ENCODE assay signal across 8 cellular contexts in the genomic region with DNA sequence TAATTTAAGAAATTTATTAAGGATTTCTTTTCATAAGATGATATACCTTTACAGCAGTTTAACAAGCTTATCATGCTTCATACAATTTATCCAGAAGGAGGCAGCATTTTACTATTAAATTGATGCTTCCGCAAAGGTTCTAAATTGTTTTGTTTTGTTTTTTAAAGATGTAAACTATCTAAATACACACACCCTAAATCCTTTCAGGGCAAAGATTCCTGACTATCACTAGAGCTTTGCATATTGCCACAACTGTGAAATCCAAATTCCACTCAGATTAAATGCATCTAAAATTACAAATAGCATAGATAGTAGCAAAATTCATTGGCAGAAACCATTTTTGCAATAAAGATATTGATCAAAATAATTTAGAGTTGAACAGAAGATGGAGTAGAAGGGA. TPM values are rescaled to one million over a fixed set of nuclear protein-coding genes. Genes with fewer than 3 reads are reported as not detected.
DNase-seq lines count a peak whose midpoint lies in the region; ATAC-seq and TF ChIP-seq lines count a peak whose summit lies in the region.

No MANE protein-coding gene starts in this region.

- in situ Hi-C loops in SK-MEL-5 (cut with HindIII; ENCODE audit: low pct_unique_long_range_greater_than_20kb, low sequenced_read_pairs) = no loop called here

- TF ChIP-seq EP300 in gastroesophageal sphincter (IDR thresholded peaks at IDR 0.05) = no peak

- TF ChIP-seq CTCF in left ventricle myocardium inferior (IDR thresholded peaks at IDR 0.05; ENCODE audit: borderline replicate concordance) (peak; percentile 72), gastroesophageal sphincter (IDR thresholded peaks at IDR 0.05) (peak in 3 of 4 experiments; percentile 49 to 52 (median 50)), upper lobe of right lung (IDR thresholded peaks at IDR 0.05) (peak; percentile 57)

- no peak for DNase-seq in left ventricle myocardium inferior
- no peak for DNase-seq in cardiac septum (ENCODE audit: low spot score)
- peak; percentile 61 for DNase-seq in SK-MEL-5 (ENCODE audit: low read depth, low spot score)
- no peak for DNase-seq in upper lobe of right lung
- DNase-seq in GM19238 (ENCODE audit: insufficient read length, low spot score) = no peak
- DNase-seq in HuH-7 (ENCODE audit: low spot score) = no peak

- ATAC-seq in gastroesophageal sphincter (no peak), upper lobe of right lung (no peak), HG02840 (IDR thresholded peaks at IDR 0.05; ENCODE audit: low FRiP score, unreplicated experiment) (no peak)

- H3K27me3 ChIP-seq in left ventricle myocardium inferior (ENCODE audit: low read depth) (no peaks in the 10 kb centered on the region), gastroesophageal sphincter (no peaks in the 10 kb centered on the region), upper lobe of right lung (no peaks in the 10 kb centered on the region)

- H3K27ac ChIP-seq in left ventricle myocardium inferior (replicated peaks) = no peak overlapping the region
- H3K27ac ChIP-seq in gastroesophageal sphincter = no peak overlapping the region
- H3K27ac ChIP-seq in upper lobe of right lung = no peak overlapping the region

- H3K36me3 ChIP-seq in left ventricle myocardium inferior (peaks cover 3% of the 10 kb centered on the region), gastroesophageal sphincter (peaks cover 0 to 3% of the 10 kb centered on the region in 2 donors), upper lobe of right lung (no peaks in the 10 kb centered on the region)

- intact Hi-C loops in left ventricle myocardium inferior (cut with micrococcal nuclease) = loop anchor here (5.0 kb wide), 1 partner anchor 288 kb away; no protein-coding TSS in a partner anchor
- intact Hi-C loops in cardiac septum (cut with DNase I) = loop anchor here (2.0 to 10.0 kb wide), 2 partner anchors 150 to 288 kb away; no protein-coding TSS in a partner anchor
- intact Hi-C loops in upper lobe of right lung (cut with DNase I) = no loop called here

- H3K4me1 ChIP-seq in left ventricle myocardium inferior = peaks cover 13% of the 10 kb centered on the region
- peaks cover 0 to 19% (median 3%) of the 10 kb centered on the region in 3 donors for H3K4me1 ChIP-seq in gastroesophageal sphincter
- no peaks in the 10 kb centered on the region for H3K4me1 ChIP-seq in upper lobe of right lung

- WGBS in gastroesophageal sphincter (ENCODE audit: low coverage in 1 of 2), 2 donors = 17 to 18% methylated on average over 1 of the region's 1 CpG

- H3K9me3 ChIP-seq in left ventricle myocardium inferior (replicated peaks) = no peaks in the 10 kb centered on the region
- H3K9me3 ChIP-seq in gastroesophageal sphincter = no peaks in the 10 kb centered on the region
- H3K9me3 ChIP-seq in upper lobe of right lung = no peaks in the 10 kb centered on the region

- TF ChIP-seq POLR2A in gastroesophageal sphincter (IDR thresholded peaks at IDR 0.05) = no peak

- H3K4me3 ChIP-seq in left ventricle myocardium inferior (no peak overlapping the region), gastroesophageal sphincter (no peak overlapping the region), upper lobe of right lung (no peak overlapping the region)

RNA-seq across cellular contexts. Expression of gene CCNL1, which starts 44.5 kb away (rescaled TPM):
- 19.2 TPM for total RNA-seq in left ventricle myocardium inferior
- total RNA-seq in cardiac septum = 41.7 TPM
- total RNA-seq in SK-MEL-5 (2014; rRNA removed; shearing (Covaris generic)) = 115 and 120 TPM in 2 replicates
- polyA plus RNA-seq in SK-MEL-5 (2015; cell fraction: cytosol; rRNA removed) = 27.6 and 28.9 TPM in 2 replicates
- 2,211 and 2,290 TPM in 2 replicates for polyA plus RNA-seq in SK-MEL-5 (2015; cell fraction: nucleus; rRNA removed)
- total RNA-seq in gastroesophageal sphincter = 100 to 1,000 TPM in 2 of 4 donors, 10 to 100 TPM in 2; 32.7 to 211 (median 92.6) TPM
- total RNA-seq in upper lobe of right lung = 140 TPM
